In genomic region chr7:99637414-99637813, GRCh38 we compare ENCODE assay signal across 9 cellular contexts. TPM values are rescaled to one million over a fixed set of nuclear protein-coding genes. Genes with fewer than 3 reads are reported as not detected.
DNase-seq lines count a peak whose midpoint lies in the region; ATAC-seq, FAIRE-seq and TF ChIP-seq lines count a peak whose summit lies in the region.
"Not testable (repeated sequence)": the region's sequence is repeated elsewhere in the genome, so short reads cannot be mapped to it uniquely, and the experiment has no call there.
"Had no signal": no experiment of that assay in that cellular context is flagged by ENCODE, and none has a peak within 500 bp of the region (broad histone marks: within the 10 kb centered on the region; RNA-seq: fewer than 3 reads in every experiment).

No MANE protein-coding gene starts in this region.

- H3K4me3 Mint-ChIP-seq in activated CD4-positive, alpha-beta memory T cell treated with anti-CD3 and anti-CD28 coated beads for 36 hours: not testable (repeated sequence)
- peak overlapping the region; percentile 46 for H3K4me3 Mint-ChIP-seq in activated T-helper 17 cell treated with anti-CD3 and anti-CD28 coated beads, Interleukin-2, amount 50 U/mL, for 72 hours
- peak overlapping the region; percentile 66 for H3K4me3 Mint-ChIP-seq in activated naive CD8-positive, alpha-beta T cell treated with anti-CD3 and anti-CD28 coated beads, Interleukin-2, amount 50 U/mL, for 24 hours
- H3K4me3 Mint-ChIP-seq in stimulated activated naive B cell treated with anti-CD40 and anti-IgM and Interleukin-4, amounts not matched to agents 10 μg/mL and 1 μg/mL and 100 μg/mL, for 72 hours: peak overlapping the region in 1 of 2 donors; percentile 2

- peak; percentile 78 for FAIRE-seq in GM12891 (lab: Jason Lieb, UNC)

- CTCF ChIA-PET in activated CD4-positive, alpha-beta memory T cell treated with anti-CD3 and anti-CD28 coated beads for 36 hours (lab: Charles Lee): not testable (repeated sequence)

- H3K4me3 ChIP-seq in NB4 (ENCODE audit: low read depth, low read length); epithelial cell of esophagus (ENCODE audit: low read length): not testable (repeated sequence)

- H3K27ac Mint-ChIP-seq in activated CD4-positive, alpha-beta memory T cell treated with anti-CD3 and anti-CD28 coated beads for 36 hours: peak overlapping the region; percentile 86
- peak overlapping the region; percentile 69 for H3K27ac Mint-ChIP-seq in activated T-helper 17 cell treated with anti-CD3 and anti-CD28 coated beads, Interleukin-2, amount 50 U/mL, for 72 hours
- H3K27ac Mint-ChIP-seq in activated naive CD8-positive, alpha-beta T cell treated with anti-CD3 and anti-CD28 coated beads, Interleukin-2, amount 50 U/mL, for 24 hours: peak overlapping the region; percentile 98
- peak overlapping the region; percentile 39 for H3K27ac Mint-ChIP-seq in stimulated activated naive B cell treated with anti-CD40 and anti-IgM and Interleukin-4, amounts not matched to agents 10 μg/mL and 1 μg/mL and 100 μg/mL, for 72 hours

- H3K9me3 Mint-ChIP-seq in activated CD4-positive, alpha-beta memory T cell treated with anti-CD3 and anti-CD28 coated beads for 36 hours; activated T-helper 17 cell treated with anti-CD3 and anti-CD28 coated beads, Interleukin-2, amount 50 U/mL, for 72 hours; stimulated activated naive B cell treated with anti-CD40 and anti-IgM and Interleukin-4, amounts not matched to agents 10 μg/mL and 1 μg/mL and 100 μg/mL, for 72 hours: not testable (repeated sequence)
- peaks cover 11% of the 10 kb centered on the region for H3K9me3 Mint-ChIP-seq in activated naive CD8-positive, alpha-beta T cell treated with anti-CD3 and anti-CD28 coated beads, Interleukin-2, amount 50 U/mL, for 24 hours

- peaks cover 32% of the 10 kb centered on the region for H3K4me1 Mint-ChIP-seq in activated CD4-positive, alpha-beta memory T cell treated with anti-CD3 and anti-CD28 coated beads for 36 hours (ENCODE audit: low read depth)
- peaks cover 42% of the 10 kb centered on the region for H3K4me1 Mint-ChIP-seq in activated T-helper 17 cell treated with anti-CD3 and anti-CD28 coated beads, Interleukin-2, amount 50 U/mL, for 72 hours
- peaks cover 80% of the 10 kb centered on the region for H3K4me1 Mint-ChIP-seq in activated naive CD8-positive, alpha-beta T cell treated with anti-CD3 and anti-CD28 coated beads, Interleukin-2, amount 50 U/mL, for 24 hours
- H3K4me1 Mint-ChIP-seq in stimulated activated naive B cell treated with anti-CD40 and anti-IgM and Interleukin-4, amounts not matched to agents 10 μg/mL and 1 μg/mL and 100 μg/mL, for 72 hours: peaks cover 3 to 14% of the 10 kb centered on the region in 2 donors

- not testable (repeated sequence) for TF ChIP-seq CTCF in NB4 (IDR thresholded peaks at IDR 0.05; ENCODE audit: low read depth, low read length); epithelial cell of esophagus (IDR thresholded peaks at IDR 0.05; ENCODE audit: insufficient read depth, low read depth, low read length, missing control alignments)

- not testable (repeated sequence) for DNase-seq in GM12891 (ENCODE audit: insufficient read length, low spot score); activated CD4-positive, alpha-beta memory T cell treated with anti-CD3 and anti-CD28 coated beads for 36 hours; activated naive CD8-positive, alpha-beta T cell treated with anti-CD3 and anti-CD28 coated beads, Interleukin-2, amount 50 U/mL, for 24 hours; stimulated activated naive B cell treated with anti-CD40 and anti-IgM and Interleukin-4, amounts not matched to agents 10 μg/mL and 1 μg/mL and 100 μg/mL, for 72 hours
- DNase-seq in NB4 (ENCODE audit: low read depth) (peak; percentile 41), epithelial cell of esophagus (ENCODE audit: low read depth) (peak; percentile 34)

- POLR2A ChIA-PET in activated CD4-positive, alpha-beta memory T cell treated with anti-CD3 and anti-CD28 coated beads for 36 hours (lab: Charles Lee): not testable (repeated sequence)

- intact Hi-C loops in activated CD4-positive, alpha-beta memory T cell treated with anti-CD3 and anti-CD28 coated beads for 36 hours (cut with micrococcal nuclease): loop anchor here (2.0 to 10.0 kb wide), 3 partner anchors 107 to 277 kb away; partner anchors contain the start of gene TRIM4

- not testable (repeated sequence) for TF ChIP-seq POLR2A in GM12891 (IDR thresholded peaks at IDR 0.05; ENCODE audit: low read depth, low read length); NB4 (IDR thresholded peaks at IDR 0.05; ENCODE audit: extremely low read depth, insufficient read length)

- not testable (repeated sequence) for H3K27me3 Mint-ChIP-seq in activated CD4-positive, alpha-beta memory T cell treated with anti-CD3 and anti-CD28 coated beads for 36 hours; activated T-helper 17 cell treated with anti-CD3 and anti-CD28 coated beads, Interleukin-2, amount 50 U/mL, for 72 hours; activated naive CD8-positive, alpha-beta T cell treated with anti-CD3 and anti-CD28 coated beads, Interleukin-2, amount 50 U/mL, for 24 hours; stimulated activated naive B cell treated with anti-CD40 and anti-IgM and Interleukin-4, amounts not matched to agents 10 μg/mL and 1 μg/mL and 100 μg/mL, for 72 hours

- H3K36me3 Mint-ChIP-seq in activated CD4-positive, alpha-beta memory T cell treated with anti-CD3 and anti-CD28 coated beads for 36 hours: peaks cover 15% of the 10 kb centered on the region
- peaks cover 52% of the 10 kb centered on the region for H3K36me3 Mint-ChIP-seq in activated T-helper 17 cell treated with anti-CD3 and anti-CD28 coated beads, Interleukin-2, amount 50 U/mL, for 72 hours (ENCODE audit: low read depth)
- peaks cover 63% of the 10 kb centered on the region for H3K36me3 Mint-ChIP-seq in activated naive CD8-positive, alpha-beta T cell treated with anti-CD3 and anti-CD28 coated beads, Interleukin-2, amount 50 U/mL, for 24 hours (ENCODE audit: low read depth)
- H3K36me3 Mint-ChIP-seq in stimulated activated naive B cell treated with anti-CD40 and anti-IgM and Interleukin-4, amounts not matched to agents 10 μg/mL and 1 μg/mL and 100 μg/mL, for 72 hours: peaks cover 20 to 42% of the 10 kb centered on the region in 2 donors

- peak; percentile 93 for ATAC-seq in activated T-helper 17 cell treated with anti-CD3 and anti-CD28 coated beads, Interleukin-2, amount 50 U/mL, for 72 hours (replicated peaks)
- ATAC-seq in activated naive CD8-positive, alpha-beta T cell treated with anti-CD3 and anti-CD28 coated beads, Interleukin-2, amount 50 U/mL, for 24 hours: peak; percentile 96
- peak; percentile 60 to 89 for ATAC-seq in stimulated activated naive B cell treated with anti-CD40 and anti-IgM and Interleukin-4, amounts not matched to agents 10 μg/mL and 1 μg/mL and 100 μg/mL, for 72 hours (replicated peaks)

RNA-seq across cellular contexts. Expression of gene ZSCAN25, which starts 20.7 kb away (rescaled TPM):
- 5.3 TPM for polyA plus RNA-seq in GM12891 (2012; ENCODE audit: low read depth, missing spikeins)
- 10 to 100 TPM; 15.9 to 20.3 TPM for total RNA-seq in activated CD4-positive, alpha-beta memory T cell treated with anti-CD3 and anti-CD28 coated beads for 36 hours
- 10 to 100 TPM; 25.0 to 58.4 TPM for total RNA-seq in activated T-helper 17 cell treated with anti-CD3 and anti-CD28 coated beads, Interleukin-2, amount 50 U/mL, for 72 hours

RNA-seq across cellular contexts. Expression of gene TMEM225B, which starts 39.3 kb away (rescaled TPM):
- polyA plus RNA-seq in GM12891 (2012; ENCODE audit: low read depth, missing spikeins): 0.12 TPM
- 1 to 10 TPM in 1 of 2 experiments, under 1 TPM in 1; 0.87 to 1.2 TPM for total RNA-seq in activated CD4-positive, alpha-beta memory T cell treated with anti-CD3 and anti-CD28 coated beads for 36 hours
- total RNA-seq in activated T-helper 17 cell treated with anti-CD3 and anti-CD28 coated beads, Interleukin-2, amount 50 U/mL, for 72 hours: 1 to 10 TPM in 1 of 2 donors, under 1 TPM in 1; 0.86 to 4.4 TPM
- total RNA-seq: Right ventricle myocardium inferior had no signal

RNA-seq across cellular contexts. Expression of gene CYP3A5, which starts 42.4 kb away (rescaled TPM):
- polyA plus RNA-seq in GM12891 (2012; ENCODE audit: low read depth, missing spikeins): 0.24 TPM
- total RNA-seq in activated CD4-positive, alpha-beta memory T cell treated with anti-CD3 and anti-CD28 coated beads for 36 hours: not detected
- under 1 TPM in 1 of 2 donors, not detected in 1; 0.15 TPM for total RNA-seq in activated T-helper 17 cell treated with anti-CD3 and anti-CD28 coated beads, Interleukin-2, amount 50 U/mL, for 72 hours
- total RNA-seq: H4, Right ventricle myocardium inferior had no signal

Comparison
In these comparisons a context has a peak if more than half of its experiments do, and no peak if none do; other contexts are left out.
1. H3K27ac Mint-ChIP-seq: peak in every context shown above with its lines; median percentile 98 in activated naive CD8-positive, alpha-beta T cell treated with anti-CD3 and anti-CD28 coated beads, Interleukin-2, amount 50 U/mL, for 24 hours; 86 in activated CD4-positive, alpha-beta memory T cell treated with anti-CD3 and anti-CD28 coated beads for 36 hours; 69 in activated T-helper 17 cell treated with anti-CD3 and anti-CD28 coated beads, Interleukin-2, amount 50 U/mL, for 72 hours; 39 in stimulated activated naive B cell treated with anti-CD40 and anti-IgM and Interleukin-4, amounts not matched to agents 10 μg/mL and 1 μg/mL and 100 μg/mL, for 72 hours.